ENCODE assay signal across 19 cellular contexts in genomic region chr6:48957781-48958180, GRCh38.
"Had no signal": no experiment of that assay in that cellular context is flagged by ENCODE, and none has a peak within 500 bp of the region (broad histone marks: within the 10 kb centered on the region; RNA-seq: fewer than 3 reads in every experiment).

No MANE protein-coding gene starts in this region.

- H3K27ac ChIP-seq: body of pancreas, epithelial cell of prostate, neutrophil, transverse colon had no signal

- H3K27me3 ChIP-seq: body of pancreas, neutrophil, transverse colon had no signal

- ATAC-seq: activated T-cell treated with anti-CD3 and anti-CD28 coated beads, Interleukin-2, amount 50 U/mL, for 72 hours; body of pancreas; effector memory CD8-positive, alpha-beta T cell; left ventricle myocardium superior; natural killer cell; WTC11 had no signal

- H3K4me1 ChIP-seq: body of pancreas, transverse colon had no signal

- H3K36me3 ChIP-seq: neutrophil, transverse colon had no signal

- H3K4me3 ChIP-seq: body of pancreas, transverse colon had no signal

- DNase-seq: activated CD4-positive, alpha-beta T cell treated with anti-CD3 and anti-CD28 coated beads for 48 hours; activated CD8-positive, alpha-beta memory T cell treated with anti-CD3 and anti-CD28 coated beads, Interleukin-2, amount 50 U/mL, for 48 hours; activated gamma-delta T cell treated with Interleukin-2 at 50 U/mL for 16 hours; activated T-cell treated with anti-CD3 and anti-CD28 coated beads, Interleukin-2, amount 50 U/mL, for 72 hours; amygdala; body of pancreas; effector memory CD8-positive, alpha-beta T cell; hypothalamus; kidney glomerular epithelial cell; left ventricle myocardium superior; mesendoderm; natural killer cell; retina; stimulated activated CD4-positive, alpha-beta T cell treated with anti-CD3 and anti-CD28 coated beads, Interleukin-2, amount 100 ng/mL, for 48 hours; stimulated activated naive CD4-positive, alpha-beta T cell; transverse colon had no signal

- H3K9me3 ChIP-seq: body of pancreas, neutrophil, transverse colon had no signal
